ENCODE assay signal across 29 cellular contexts in genomic region chr1:151806170-151806569, GRCh38. TPM values are rescaled to one million over a fixed set of nuclear protein-coding genes. Genes with fewer than 3 reads are reported as not detected.
"Had no signal": no experiment of that assay in that cellular context is flagged by ENCODE, and none has a peak within 500 bp of the region (broad histone marks: within the 10 kb centered on the region; RNA-seq: fewer than 3 reads in every experiment).

No MANE protein-coding gene starts in this region.

- H3K4me1 ChIP-seq: ascending aorta, Peyer's patch had no signal

- H3K4me3 ChIP-seq: ascending aorta, body of pancreas, K562, Peyer's patch, SJSA1 had no signal

- H3K4me1 Mint-ChIP-seq: activated naive CD8-positive, alpha-beta T cell treated with anti-CD3 and anti-CD28 coated beads, Interleukin-2, amount 50 U/mL, for 24 hours had no signal

- H3K9me3 ChIP-seq: ascending aorta, body of pancreas, Peyer's patch, SJSA1 had no signal

- H3K27me3 Mint-ChIP-seq: activated B cell treated with CpG ODN at 0.5 μM for 24 hours; activated naive CD8-positive, alpha-beta T cell treated with anti-CD3 and anti-CD28 coated beads, Interleukin-2, amount 50 U/mL, for 24 hours had no signal

- ATAC-seq: activated naive CD4-positive, alpha-beta T cell treated with anti-CD3 and anti-CD28 coated beads, Interleukin-2, amount 50 U/mL, for 72 hours; activated naive CD8-positive, alpha-beta T cell treated with anti-CD3 and anti-CD28 coated beads, Interleukin-2, amount 50 U/mL, for 24 hours; body of pancreas; K562 had no signal

- H3K36me3 Mint-ChIP-seq: activated naive CD4-positive, alpha-beta T cell treated with anti-CD3 and anti-CD28 coated beads, Interleukin-2, amount 50 U/mL, for 72 hours had no signal

- H3K27ac Mint-ChIP-seq: activated B cell treated with CpG ODN at 0.5 μM for 24 hours; activated CD4-positive, alpha-beta T cell treated with anti-CD3 and anti-CD28 coated beads, Interleukin-2, amount 10 ng/mL, durations not matched to agents 24 days and 14 days; activated naive CD4-positive, alpha-beta T cell treated with anti-CD3 and anti-CD28 coated beads, Interleukin-2, amount 50 U/mL, for 72 hours; activated naive CD8-positive, alpha-beta T cell treated with anti-CD3 and anti-CD28 coated beads, Interleukin-2, amount 50 U/mL, for 24 hours; activated T-helper 1 cell treated with anti-CD3 and anti-CD28 coated beads, Interleukin-12 subunit alpha, Interleukin-12 subunit beta, Interleukin-2, Interleukin-4 antibody, amounts not matched to agents 30 ng/mL and 10 ng/mL and 1 ng/mL, durations not matched to agents 14 hours and 24 hours and 36 hours had no signal

- DNase-seq: activated B cell treated with CpG ODN at 0.5 μM for 24 hours; activated CD4-positive, alpha-beta T cell treated with anti-CD3 and anti-CD28 coated beads for 1 hour; activated CD4-positive, alpha-beta T cell treated with anti-CD3 and anti-CD28 coated beads, Interleukin-2, amount 10 ng/mL, durations not matched to agents 24 days and 14 days; activated CD4-positive, alpha-beta T cell treated with anti-CD3 and anti-CD28 coated beads, Interleukin-2, amount 50 U/mL, for 48 hours; activated effector memory CD4-positive, alpha-beta T cell treated with anti-CD3 and anti-CD28 coated beads, Interleukin-2, amount 50 U/mL, for 16 hours; activated naive CD4-positive, alpha-beta T cell treated with Interleukin-2 at 50 U/mL for 16 hours; activated naive CD8-positive, alpha-beta T cell treated with anti-CD3 and anti-CD28 coated beads, Interleukin-2, amount 50 U/mL, for 24 hours; activated T-cell treated with anti-CD3 and anti-CD28 coated beads, Interleukin-2, amount 50 U/mL, for 1 hour; amniotic stem cell; body of pancreas; Karpas-422; MM.1S; NCI-H1105; NCI-H1436; NCI-H1694 treated with DMSO at 0.1 percent for 48 hours; NCI-H2029 treated with DMSO at 0.1 percent for 48 hours; NCI-H345; NCI-H510A; NCI-H526 treated with DMSO at 0.1 percent for 48 hours; SHP77; T-helper 2 cell; T1000 had no signal

- H3K4me3 Mint-ChIP-seq: activated B cell treated with CpG ODN at 0.5 μM for 24 hours; activated CD4-positive, alpha-beta T cell treated with anti-CD3 and anti-CD28 coated beads, Interleukin-2, amount 10 ng/mL, durations not matched to agents 24 days and 14 days; activated naive CD8-positive, alpha-beta T cell treated with anti-CD3 and anti-CD28 coated beads, Interleukin-2, amount 50 U/mL, for 24 hours; activated T-helper 1 cell treated with anti-CD3 and anti-CD28 coated beads, Interleukin-12 subunit alpha, Interleukin-12 subunit beta, Interleukin-2, Interleukin-4 antibody, amounts not matched to agents 30 ng/mL and 10 ng/mL and 1 ng/mL, durations not matched to agents 14 hours and 24 hours and 36 hours had no signal

- H3K27ac ChIP-seq: ascending aorta, body of pancreas, Peyer's patch, SJSA1 had no signal

- H3K9me3 Mint-ChIP-seq: activated B cell treated with CpG ODN at 0.5 μM for 24 hours; activated CD4-positive, alpha-beta T cell treated with anti-CD3 and anti-CD28 coated beads, Interleukin-2, amount 10 ng/mL, durations not matched to agents 24 days and 14 days; activated naive CD4-positive, alpha-beta T cell treated with anti-CD3 and anti-CD28 coated beads, Interleukin-2, amount 50 U/mL, for 72 hours; activated naive CD8-positive, alpha-beta T cell treated with anti-CD3 and anti-CD28 coated beads, Interleukin-2, amount 50 U/mL, for 24 hours; activated T-helper 1 cell treated with anti-CD3 and anti-CD28 coated beads, Interleukin-12 subunit alpha, Interleukin-12 subunit beta, Interleukin-2, Interleukin-4 antibody, amounts not matched to agents 30 ng/mL and 10 ng/mL and 1 ng/mL, durations not matched to agents 14 hours and 24 hours and 36 hours had no signal

- H3K36me3 ChIP-seq: ascending aorta, SJSA1 had no signal

- H3K27me3 ChIP-seq: ascending aorta, body of pancreas, Peyer's patch had no signal

RNA-seq across cellular contexts. Expression of gene LINGO4, which starts 1.0 kb away (rescaled TPM):
- total RNA-seq: activated B cell treated with CpG ODN at 0.5 μM for 24 hours; activated CD4-positive, alpha-beta T cell treated with anti-CD3 and anti-CD28 coated beads, Interleukin-2, amount 10 ng/mL, durations not matched to agents 24 days and 14 days; ascending aorta; bronchial epithelial cell; K562; SJSA1 had no signal
- polyA plus RNA-seq: K562 had no signal

RNA-seq across cellular contexts. Expression of gene RORC, which starts 25.4 kb away (rescaled TPM):
- total RNA-seq: ascending aorta, K562, SJSA1 had no signal
- polyA plus RNA-seq: K562 had no signal

RNA-seq across cellular contexts. Expression of gene C2CD4D, which starts 33.5 kb away (rescaled TPM):
- total RNA-seq: activated B cell treated with CpG ODN at 0.5 μM for 24 hours, ascending aorta, bronchial epithelial cell, K562, SJSA1 had no signal
- polyA plus RNA-seq: K562 had no signal
